ENCODE assay signal across 6 cellular contexts in the genomic region with DNA sequence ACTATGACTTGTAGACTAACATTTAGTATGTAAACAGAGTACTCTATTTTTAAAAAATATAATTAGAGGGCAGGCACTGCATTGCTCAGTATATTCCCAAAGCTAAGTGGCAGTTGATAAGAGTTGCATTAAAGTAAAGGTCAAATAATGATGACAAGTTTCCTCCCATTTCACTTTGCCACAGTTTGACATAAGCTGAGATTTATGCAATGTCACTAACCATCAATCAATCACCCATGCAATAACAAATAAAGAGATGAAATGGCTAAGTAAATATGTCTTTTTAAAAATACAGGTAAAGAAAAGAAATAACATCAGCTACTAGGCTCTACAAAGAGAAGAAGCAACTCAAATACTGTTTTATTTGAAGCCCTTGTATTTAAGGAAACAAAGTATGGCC.
"Had no signal": no experiment of that assay in that cellular context is flagged by ENCODE, and none has a peak within 500 bp of the region (broad histone marks: within the 10 kb centered on the region; RNA-seq: fewer than 3 reads in every experiment).

No MANE protein-coding gene starts in this region.

- H3K4me3 ChIP-seq: GM23338 had no signal

- H3K27ac ChIP-seq: HL-60 had no signal

- H3K4me2 ChIP-seq: GM23338 had no signal

- DNase-seq: H9, HCEC 1CT, HFFc6, KBM-7 had no signal

- H2AFZ ChIP-seq: GM23338 had no signal
